1 cellular context compared by ENCODE assay signal in genomic region chrX:154401045-154401799, GRCh38.
TF ChIP-seq lines count a peak whose summit lies in the region.

No MANE protein-coding gene starts in this region.

TF ChIP-seq in A549, 52 proteins besides CTCF, POLR2A, EP300 and RAD21 (continued from another document):
- TF ChIP-seq HOXB5 (CRISPR knock-in tag; IDR thresholded peaks at IDR 0.05) (no peak; the same call in 1 of the 2 replicates), MAX (IDR thresholded peaks at IDR 0.05) (peak; percentile 43), NPAS2 (CRISPR knock-in tag; IDR thresholded peaks at IDR 0.05; ENCODE audit: borderline replicate concordance) (no peak), REST (IDR thresholded peaks at IDR 0.05) (peak; percentile 48), BCL3 (IDR thresholded peaks at IDR 0.05) (peak; percentile 46; the same call in 2 of the 3 replicates), NR3C1 (IDR thresholded peaks at IDR 0.05) (no peak), FOSB (CRISPR knock-in tag; IDR thresholded peaks at IDR 0.05) (peak; percentile 98), RFX5 (IDR thresholded peaks at IDR 0.05) (no peak), RNF2 (IDR thresholded peaks at IDR 0.05; ENCODE audit: borderline replicate concordance, low read depth) (no peak), SREBF2 (IDR thresholded peaks at IDR 0.05) (no peak), EHMT2 (IDR thresholded peaks at IDR 0.05; ENCODE audit: low read depth) (no peak), ZFP36 (IDR thresholded peaks at IDR 0.05; ENCODE audit: borderline replicate concordance, partially characterized antibody) (no peak), MAFK (IDR thresholded peaks at IDR 0.05; ENCODE audit: partially characterized antibody) (no peak), RARB (CRISPR knock-in tag; IDR thresholded peaks at IDR 0.05) (peak; percentile 95), HOXB13 (CRISPR knock-in tag; IDR thresholded peaks at IDR 0.05; ENCODE audit: low read depth) (no peak), CBX2 (IDR thresholded peaks at IDR 0.05; ENCODE audit: borderline replicate concordance, low read depth) (no peak), HOXA7 (CRISPR knock-in tag; IDR thresholded peaks at IDR 0.05) (peak; percentile 98), CBX8 (IDR thresholded peaks at IDR 0.05) (no peak), HES2 (IDR thresholded peaks at IDR 0.05) (no peak), TP53 (CRISPR knock-in tag; IDR thresholded peaks at IDR 0.05) (peak; percentile 98), ZSCAN20 (CRISPR knock-in tag; IDR thresholded peaks at IDR 0.05) (no peak), TFCP2L1 (CRISPR knock-in tag; IDR thresholded peaks at IDR 0.05) (peak; percentile 98), SMC3 (IDR thresholded peaks at IDR 0.05) (no peak), ESRRA (IDR thresholded peaks at IDR 0.05; ENCODE audit: borderline replicate concordance, low read length) (0 out of 2 replicates have a peak, but pooled peaks have one; percentile 29), MAZ (IDR thresholded peaks at IDR 0.05; ENCODE audit: borderline replicate concordance, low read depth, low read length) (no peak), ZNF302 (CRISPR knock-in tag; IDR thresholded peaks at IDR 0.05) (no peak), ZC3H11A (IDR thresholded peaks at IDR 0.05) (no peak), ATOH8 (CRISPR knock-in tag; IDR thresholded peaks at IDR 0.05; ENCODE audit: low read depth) (peak; percentile 32; the same call in 1 of the 2 replicates), JUN (IDR thresholded peaks at IDR 0.05) (peak; percentile 90 to 97), RCOR1 (IDR thresholded peaks at IDR 0.05; ENCODE audit: low read depth, low read length) (no peak), JUNB (IDR thresholded peaks at IDR 0.05) (no peak), FOSL2 (IDR thresholded peaks at IDR 0.05) (no peak), FOSL2 (CRISPR knock-in tag; IDR thresholded peaks at IDR 0.05) (peak; percentile 45; the same call in 1 of the 2 replicates), KDM1A (IDR thresholded peaks at IDR 0.05; ENCODE audit: low read depth) (no peak), HDAC2 (IDR thresholded peaks at IDR 0.05) (no peak), EHF (CRISPR knock-in tag; IDR thresholded peaks at IDR 0.05) (peak; percentile 67; the same call in 1 of the 2 replicates), E2F6 (IDR thresholded peaks at IDR 0.05; ENCODE audit: borderline replicate concordance, low read depth) (no peak; the same call in 1 of the 2 replicates), PHF8 (IDR thresholded peaks at IDR 0.05; ENCODE audit: borderline replicate concordance, low read depth) (no peak), BHLHE40 (IDR thresholded peaks at IDR 0.05; ENCODE audit: low read depth, low read length) (no peak), GATA3 (IDR thresholded peaks at IDR 0.05; ENCODE audit: borderline replicate concordance) (no peak), FOXS1 (CRISPR knock-in tag; IDR thresholded peaks at IDR 0.05) (no peak), ELK1 (IDR thresholded peaks at IDR 0.05; ENCODE audit: low read depth, low read length) (no peak), KDM5A (IDR thresholded peaks at IDR 0.05) (no peak), USF2 (IDR thresholded peaks at IDR 0.05) (no peak), CEBPB (IDR thresholded peaks at IDR 0.05) (no peak), CHD4 (IDR thresholded peaks at IDR 0.05; ENCODE audit: borderline replicate concordance) (no peak), NFE2L2 (conservative IDR thresholded peaks at IDR 0.05; ENCODE audit: low read length) (no peak), PBX3 (IDR thresholded peaks at IDR 0.05) (peak; percentile 84), HEYL (CRISPR knock-in tag; IDR thresholded peaks at IDR 0.05) (no peak)
TF ChIP-seq in A549: peak in this region for 17.
